In genomic region chr2:16508061-16508851, GRCh38 we compare ENCODE assay signal across 8 cellular contexts.
DNase-seq lines count a peak whose midpoint lies in the region; ATAC-seq, FAIRE-seq and TF ChIP-seq lines count a peak whose summit lies in the region.

No MANE protein-coding gene starts in this region.

- CTCF ChIA-PET in K562 (lab: Yijun Ruan, JAX; ENCODE audit: low intra/inter-chr PET ratio): no interaction called here

- no peaks in the 10 kb centered on the region for H3K36me3 ChIP-seq in K562 (ENCODE audit: control insufficient read depth, insufficient read depth, low read length)

- peaks cover 55 to 66% of the 10 kb centered on the region in 2 donors for H3K27me3 Mint-ChIP-seq in stimulated activated naive B cell treated with anti-CD40 and anti-IgM and Interleukin-4, amounts not matched to agents 10 μg/mL and 1 μg/mL and 100 μg/mL, for 72 hours

- DNase-seq in NCI-H446 (lab: John Stamatoyannopoulos, UW) (peak; percentile 16 to 61), NCI-H446 treated with DMSO at 0.1 percent for 48 hours (lab: John Stamatoyannopoulos, UW) (no peak), NCI-H146 (lab: John Stamatoyannopoulos, UW) (peak; percentile 52), K562 (ENCODE audit: extremely low read depth in 1 of 4, low spot score in 3 of 4) (peak; percentile 23 to 48 (median 42)), inferior parietal cortex (ENCODE audit: extremely low spot score) (peak; percentile 54), NOMO-1 treated with DMSO at 0.1 percent for 48 hours (lab: John Stamatoyannopoulos, UW; ENCODE audit: unreplicated experiment) (no peak)
- DNase-seq in stimulated activated naive B cell treated with anti-CD40 and anti-IgM and Interleukin-4, amounts not matched to agents 10 μg/mL and 1 μg/mL and 100 μg/mL, for 72 hours: peak; percentile 1

- H3K79me2 ChIP-seq in K562 (ENCODE audit: control insufficient read depth, insufficient read depth, low read length): no peaks in the 10 kb centered on the region

- H3K27ac ChIP-seq in K562 (ENCODE audit: extremely low read depth, low read depth, low read length): no peak overlapping the region

- peak overlapping the region in 1 of 2 donors; percentile 53 for H3K4me3 Mint-ChIP-seq in stimulated activated naive B cell treated with anti-CD40 and anti-IgM and Interleukin-4, amounts not matched to agents 10 μg/mL and 1 μg/mL and 100 μg/mL, for 72 hours

- ATAC-seq in K562 (peak; percentile 78), GM21360 (IDR thresholded peaks at IDR 0.05; ENCODE audit: unreplicated experiment) (no peak)
- ATAC-seq in stimulated activated naive B cell treated with anti-CD40 and anti-IgM and Interleukin-4, amounts not matched to agents 10 μg/mL and 1 μg/mL and 100 μg/mL, for 72 hours (replicated peaks): peak; percentile 65 to 73

- POLR2A ChIA-PET in K562 (lab: Yijun Ruan, JAX): no interaction called here

- no peak overlapping the region for H3K27ac Mint-ChIP-seq in stimulated activated naive B cell treated with anti-CD40 and anti-IgM and Interleukin-4, amounts not matched to agents 10 μg/mL and 1 μg/mL and 100 μg/mL, for 72 hours

- no peaks in the 10 kb centered on the region for H3K9me1 ChIP-seq in K562 (ENCODE audit: control insufficient read depth, insufficient read depth, low read length)

- no peak for FAIRE-seq in K562 (lab: Jason Lieb, UNC)

- in situ Hi-C loops in K562 (cut with MboI): no loop called here

- H2AFZ ChIP-seq in K562 (ENCODE audit: low read depth, low read length): no peak overlapping the region

- H3K27me3 ChIP-seq in K562 (ENCODE audit: control insufficient read depth in 2 of 2, insufficient read depth in 2 of 2, low read length in 2 of 2): peaks cover 7 to 22% of the 10 kb centered on the region in 2 experiments; a peak in 3 of 5 replicates

- peak; percentile 35 to 59 (median 40); a peak in 4 of 6 replicates for TF ChIP-seq CTCF in K562 (IDR thresholded peaks at IDR 0.05 in 2 of 3, conservative IDR thresholded peaks at IDR 0.05 in 1 of 3; ENCODE audit: insufficient read depth in 2 of 3, low read depth in 1 of 3, low read length in 3 of 3)

- 4% methylated on average over 32 of the region's 57 CpGs for WGBS in K562 (ENCODE audit: insufficient coverage, low coverage, missing lambda C conversion rate)

- peaks cover 0 to 2% of the 10 kb centered on the region in 2 donors for H3K9me3 Mint-ChIP-seq in stimulated activated naive B cell treated with anti-CD40 and anti-IgM and Interleukin-4, amounts not matched to agents 10 μg/mL and 1 μg/mL and 100 μg/mL, for 72 hours

- no TSS peak for BruUV-seq in K562 (replicated peaks; lab: Mats Ljungman, UMichigan)

- intact Hi-C loops in K562 (cut with micrococcal nuclease): loop anchor here (5.0 kb wide), 1 partner anchor 571 kb away; no protein-coding TSS in a partner anchor

- no peak overlapping the region for H3K9ac ChIP-seq in K562 (ENCODE audit: insufficient read depth in 1 of 2, low read depth in 2 of 2, low read length in 2 of 2)

- no peaks in the 10 kb centered on the region for H3K9me3 ChIP-seq in K562 (replicated peaks; ENCODE audit: control insufficient read depth, insufficient read depth, low read depth, low read length)

- no peak overlapping the region for H3K4me2 ChIP-seq in K562 (ENCODE audit: insufficient read depth, low read length)

- peaks cover 0 to 2% of the 10 kb centered on the region in 2 donors for H3K4me1 Mint-ChIP-seq in stimulated activated naive B cell treated with anti-CD40 and anti-IgM and Interleukin-4, amounts not matched to agents 10 μg/mL and 1 μg/mL and 100 μg/mL, for 72 hours

- peak; percentile 53 to 73 for TF ChIP-seq RAD21 in K562 (CRISPR knock-in tag; conservative IDR thresholded peaks at IDR 0.05 in 1 of 2, IDR thresholded peaks at IDR 0.05 in 1 of 2)

- no peaks in the 10 kb centered on the region for H3K36me3 Mint-ChIP-seq in stimulated activated naive B cell treated with anti-CD40 and anti-IgM and Interleukin-4, amounts not matched to agents 10 μg/mL and 1 μg/mL and 100 μg/mL, for 72 hours

- no peak overlapping the region for H3K4me3 ChIP-seq in K562

- TF ChIP-seq POLR2A in K562 (conservative IDR thresholded peaks at IDR 0.05): no peak

- peaks cover 0 to 9% of the 10 kb centered on the region in 2 experiments; a peak in 1 of 5 replicates for H3K4me1 ChIP-seq in K562 (replicated peaks in 1 of 2; ENCODE audit: control insufficient read depth in 2 of 2, insufficient read depth in 2 of 2, low read length in 2 of 2)

- H4K20me1 ChIP-seq in K562 (replicated peaks; ENCODE audit: control insufficient read depth, insufficient read depth, low read length): no peaks in the 10 kb centered on the region; the same call in 1 of the 2 replicates

- no peak for TF ChIP-seq EP300 in K562 (IDR thresholded peaks at IDR 0.05; ENCODE audit: low read length)

TF ChIP-seq in K562, 482 proteins besides CTCF, POLR2A, EP300 and RAD21:
- TF ChIP-seq TGIF2 (CRISPR knock-in tag; IDR thresholded peaks at IDR 0.05) (no peak), ZKSCAN3 (CRISPR knock-in tag; IDR thresholded peaks at IDR 0.05) (no peak), SMARCA5 (IDR thresholded peaks at IDR 0.05) (no peak), CREM (IDR thresholded peaks at IDR 0.05; ENCODE audit: low read depth) (0 out of 2 replicates have a peak, but pooled peaks have one; percentile 7), ZBTB33 (CRISPR knock-in tag; IDR thresholded peaks at IDR 0.05) (peak; percentile 69), ZNF408 (CRISPR knock-in tag; IDR thresholded peaks at IDR 0.05; ENCODE audit: low read depth) (no peak), MAZ (CRISPR knock-in tag; conservative IDR thresholded peaks at IDR 0.05 in 1 of 2, IDR thresholded peaks at IDR 0.05 in 1 of 2) (peak in 1 of 2 experiments; percentile 48; a peak in 1 of 4 replicates), ZBTB1 (CRISPR knock-in tag; IDR thresholded peaks at IDR 0.05; ENCODE audit: borderline replicate concordance, low read depth) (peak; percentile 96), KLF13 (tag; IDR thresholded peaks at IDR 0.05; ENCODE audit: borderline replicate concordance, low read depth) (peak; percentile 18; the same call in 1 of the 2 replicates), UBTF (IDR thresholded peaks at IDR 0.05; ENCODE audit: borderline replicate concordance in 1 of 2, low read depth in 2 of 2, low read length in 2 of 2) (no peak), ZNF140 (CRISPR knock-in tag; IDR thresholded peaks at IDR 0.05) (no peak)

Comparison
In these comparisons a context has a peak if more than half of its experiments do, and no peak if none do; other contexts are left out.
1. DNase-seq: peak in NCI-H446 (2 of 2), NCI-H146 (single experiment), K562 (4 of 4), inferior parietal cortex (single experiment) and stimulated activated naive B cell treated with anti-CD40 and anti-IgM and Interleukin-4, amounts not matched to agents 10 μg/mL and 1 μg/mL and 100 μg/mL, for 72 hours (single experiment); none in NCI-H446 treated with DMSO at 0.1 percent for 48 hours (single experiment) and NOMO-1 treated with DMSO at 0.1 percent for 48 hours (single experiment).